In the genomic region with DNA sequence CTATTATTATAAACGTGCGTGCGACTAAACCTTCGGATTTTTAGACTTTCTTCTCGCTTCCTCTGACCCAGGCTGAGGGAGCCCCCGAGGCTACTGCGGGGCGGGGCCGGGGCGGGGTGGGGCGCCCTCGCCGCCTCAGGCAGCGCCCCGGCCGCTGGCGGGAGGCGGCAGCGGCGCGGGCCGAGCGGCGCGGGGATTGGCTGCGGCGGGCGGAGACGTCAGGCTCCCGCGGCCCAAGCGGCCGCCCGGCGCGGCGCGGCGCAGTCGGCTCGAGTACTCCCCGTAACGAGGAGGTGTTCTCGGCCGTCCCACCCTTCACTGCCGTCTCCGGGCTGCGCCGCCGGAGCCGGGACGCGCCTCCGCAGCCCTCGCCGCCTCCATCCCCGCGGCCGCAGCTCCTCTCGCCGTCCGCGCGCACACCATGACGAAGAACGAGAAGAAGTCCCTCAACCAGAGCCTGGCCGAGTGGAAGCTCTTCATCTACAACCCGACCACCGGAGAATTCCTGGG, we compare ENCODE assay signal across 1 cellular context.
TF ChIP-seq lines count a peak whose summit lies in the region.

Gene ATP1B3 (plus strand): TSS at position 263 of the 510 bp plus-strand sequence. CDS start 159 bp downstream, at position 422.

TF ChIP-seq in HepG2, 621 proteins besides CTCF, POLR2A, EP300 and RAD21 (continued from another document and continues in another):
- TF ChIP-seq ZNF251 (CRISPR knock-in tag; IDR thresholded peaks at IDR 0.05) (no peak), DMAP1 (CRISPR knock-in tag; IDR thresholded peaks at IDR 0.05) (no peak), BRCA1 (CRISPR knock-in tag; IDR thresholded peaks at IDR 0.05) (no peak), ZNF432 (CRISPR knock-in tag; IDR thresholded peaks at IDR 0.05; ENCODE audit: borderline replicate concordance) (no peak), NCOA1 (CRISPR knock-in tag; IDR thresholded peaks at IDR 0.05) (no peak), ZNF17 (CRISPR knock-in tag; IDR thresholded peaks at IDR 0.05) (no peak), GMEB2 (CRISPR knock-in tag; IDR thresholded peaks at IDR 0.05; ENCODE audit: low read depth) (no peak), THAP9 (CRISPR knock-in tag; IDR thresholded peaks at IDR 0.05; ENCODE audit: borderline replicate concordance) (no peak), ZNF12 (CRISPR knock-in tag; IDR thresholded peaks at IDR 0.05) (0 out of 2 replicates have a peak, but pooled peaks have one; percentile 39), YEATS4 (CRISPR knock-in tag; IDR thresholded peaks at IDR 0.05; ENCODE audit: borderline replicate concordance) (peak; percentile 47; the same call in 1 of the 2 replicates), CBFB (CRISPR knock-in tag; IDR thresholded peaks at IDR 0.05) (peak; percentile 72; the same call in 1 of the 2 replicates), ZMYM4 (CRISPR knock-in tag; IDR thresholded peaks at IDR 0.05) (no peak), IRF2 (CRISPR knock-in tag; IDR thresholded peaks at IDR 0.05) (no peak), PAF1 (CRISPR knock-in tag; IDR thresholded peaks at IDR 0.05) (no peak), ETV5 (CRISPR knock-in tag; IDR thresholded peaks at IDR 0.05; ENCODE audit: borderline replicate concordance) (no peak), ZNF235 (CRISPR knock-in tag; IDR thresholded peaks at IDR 0.05; ENCODE audit: borderline replicate concordance) (no peak), CREBL2 (CRISPR knock-in tag; IDR thresholded peaks at IDR 0.05; ENCODE audit: borderline replicate concordance) (no peak), YEATS2 (CRISPR knock-in tag; IDR thresholded peaks at IDR 0.05; ENCODE audit: borderline replicate concordance) (no peak), TEAD3 (CRISPR knock-in tag; optimal IDR thresholded peaks at IDR 0.05; ENCODE audit: borderline replicate concordance) (no peak), ZNF10 (CRISPR knock-in tag; IDR thresholded peaks at IDR 0.05; ENCODE audit: borderline replicate concordance, low read depth) (no peak), POLR2AphosphoS5 (IDR thresholded peaks at IDR 0.05; ENCODE audit: low read depth, low read length) (peak; percentile 81), ZFP41 (CRISPR knock-in tag; IDR thresholded peaks at IDR 0.05; ENCODE audit: borderline replicate concordance) (no peak), NFE2L2 (IDR thresholded peaks at IDR 0.05; ENCODE audit: low read length) (no peak), HINFP (CRISPR knock-in tag; IDR thresholded peaks at IDR 0.05; ENCODE audit: low read depth) (no peak), ZNF879 (CRISPR knock-in tag; IDR thresholded peaks at IDR 0.05) (no peak), TGIF2 (CRISPR knock-in tag; IDR thresholded peaks at IDR 0.05) (0 out of 2 replicates have a peak, but pooled peaks have one; percentile 22), FOXO1 (CRISPR knock-in tag; IDR thresholded peaks at IDR 0.05) (no peak), ZFP62 (CRISPR knock-in tag; IDR thresholded peaks at IDR 0.05) (no peak), JUNB (CRISPR knock-in tag; IDR thresholded peaks at IDR 0.05; ENCODE audit: borderline replicate concordance) (no peak), ZNF619 (CRISPR knock-in tag; IDR thresholded peaks at IDR 0.05) (no peak), ZNF414 (CRISPR knock-in tag; IDR thresholded peaks at IDR 0.05) (no peak), ZNF232 (CRISPR knock-in tag; IDR thresholded peaks at IDR 0.05; ENCODE audit: borderline replicate concordance) (no peak), GPN1 (CRISPR knock-in tag; IDR thresholded peaks at IDR 0.05; ENCODE audit: borderline replicate concordance) (no peak), MTA3 (CRISPR knock-in tag; IDR thresholded peaks at IDR 0.05) (no peak), ATF7-NPFF (CRISPR knock-in tag; IDR thresholded peaks at IDR 0.05; ENCODE audit: low read depth) (no peak)
- TF ChIP-seq, protein P1, sequence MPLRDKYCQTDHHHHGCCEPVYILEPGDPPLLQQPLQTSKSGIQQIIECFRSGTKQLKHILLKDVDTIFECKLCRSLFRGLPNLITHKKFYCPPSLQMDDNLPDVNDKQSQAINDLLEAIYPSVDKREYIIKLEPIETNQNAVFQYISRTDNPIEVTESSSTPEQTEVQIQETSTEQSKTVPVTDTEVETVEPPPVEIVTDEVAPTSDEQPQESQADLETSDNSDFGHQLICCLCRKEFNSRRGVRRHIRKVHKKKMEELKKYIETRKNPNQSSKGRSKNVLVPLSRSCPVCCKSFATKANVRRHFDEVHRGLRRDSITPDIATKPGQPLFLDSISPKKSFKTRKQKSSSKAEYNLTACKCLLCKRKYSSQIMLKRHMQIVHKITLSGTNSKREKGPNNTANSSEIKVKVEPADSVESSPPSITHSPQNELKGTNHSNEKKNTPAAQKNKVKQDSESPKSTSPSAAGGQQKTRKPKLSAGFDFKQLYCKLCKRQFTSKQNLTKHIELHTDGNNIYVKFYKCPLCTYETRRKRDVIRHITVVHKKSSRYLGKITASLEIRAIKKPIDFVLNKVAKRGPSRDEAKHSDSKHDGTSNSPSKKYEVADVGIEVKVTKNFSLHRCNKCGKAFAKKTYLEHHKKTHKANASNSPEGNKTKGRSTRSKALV (CRISPR knock-in tag; IDR thresholded peaks at IDR 0.05) = no peak
- TF ChIP-seq, protein P2, sequence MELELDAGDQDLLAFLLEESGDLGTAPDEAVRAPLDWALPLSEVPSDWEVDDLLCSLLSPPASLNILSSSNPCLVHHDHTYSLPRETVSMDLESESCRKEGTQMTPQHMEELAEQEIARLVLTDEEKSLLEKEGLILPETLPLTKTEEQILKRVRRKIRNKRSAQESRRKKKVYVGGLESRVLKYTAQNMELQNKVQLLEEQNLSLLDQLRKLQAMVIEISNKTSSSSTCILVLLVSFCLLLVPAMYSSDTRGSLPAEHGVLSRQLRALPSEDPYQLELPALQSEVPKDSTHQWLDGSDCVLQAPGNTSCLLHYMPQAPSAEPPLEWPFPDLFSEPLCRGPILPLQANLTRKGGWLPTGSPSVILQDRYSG (CRISPR knock-in tag; IDR thresholded peaks at IDR 0.05) = no peak
- TF ChIP-seq, protein P3, sequence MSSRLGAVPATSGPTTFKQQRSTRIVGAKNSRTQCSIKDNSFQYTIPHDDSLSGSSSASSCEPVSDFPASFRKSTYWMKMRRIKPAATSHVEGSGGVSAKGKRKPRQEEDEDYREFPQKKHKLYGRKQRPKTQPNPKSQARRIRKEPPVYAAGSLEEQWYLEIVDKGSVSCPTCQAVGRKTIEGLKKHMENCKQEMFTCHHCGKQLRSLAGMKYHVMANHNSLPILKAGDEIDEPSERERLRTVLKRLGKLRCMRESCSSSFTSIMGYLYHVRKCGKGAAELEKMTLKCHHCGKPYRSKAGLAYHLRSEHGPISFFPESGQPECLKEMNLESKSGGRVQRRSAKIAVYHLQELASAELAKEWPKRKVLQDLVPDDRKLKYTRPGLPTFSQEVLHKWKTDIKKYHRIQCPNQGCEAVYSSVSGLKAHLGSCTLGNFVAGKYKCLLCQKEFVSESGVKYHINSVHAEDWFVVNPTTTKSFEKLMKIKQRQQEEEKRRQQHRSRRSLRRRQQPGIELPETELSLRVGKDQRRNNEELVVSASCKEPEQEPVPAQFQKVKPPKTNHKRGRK (CRISPR knock-in tag; IDR thresholded peaks at IDR 0.05) = no peak
- TF ChIP-seq, protein P4, sequence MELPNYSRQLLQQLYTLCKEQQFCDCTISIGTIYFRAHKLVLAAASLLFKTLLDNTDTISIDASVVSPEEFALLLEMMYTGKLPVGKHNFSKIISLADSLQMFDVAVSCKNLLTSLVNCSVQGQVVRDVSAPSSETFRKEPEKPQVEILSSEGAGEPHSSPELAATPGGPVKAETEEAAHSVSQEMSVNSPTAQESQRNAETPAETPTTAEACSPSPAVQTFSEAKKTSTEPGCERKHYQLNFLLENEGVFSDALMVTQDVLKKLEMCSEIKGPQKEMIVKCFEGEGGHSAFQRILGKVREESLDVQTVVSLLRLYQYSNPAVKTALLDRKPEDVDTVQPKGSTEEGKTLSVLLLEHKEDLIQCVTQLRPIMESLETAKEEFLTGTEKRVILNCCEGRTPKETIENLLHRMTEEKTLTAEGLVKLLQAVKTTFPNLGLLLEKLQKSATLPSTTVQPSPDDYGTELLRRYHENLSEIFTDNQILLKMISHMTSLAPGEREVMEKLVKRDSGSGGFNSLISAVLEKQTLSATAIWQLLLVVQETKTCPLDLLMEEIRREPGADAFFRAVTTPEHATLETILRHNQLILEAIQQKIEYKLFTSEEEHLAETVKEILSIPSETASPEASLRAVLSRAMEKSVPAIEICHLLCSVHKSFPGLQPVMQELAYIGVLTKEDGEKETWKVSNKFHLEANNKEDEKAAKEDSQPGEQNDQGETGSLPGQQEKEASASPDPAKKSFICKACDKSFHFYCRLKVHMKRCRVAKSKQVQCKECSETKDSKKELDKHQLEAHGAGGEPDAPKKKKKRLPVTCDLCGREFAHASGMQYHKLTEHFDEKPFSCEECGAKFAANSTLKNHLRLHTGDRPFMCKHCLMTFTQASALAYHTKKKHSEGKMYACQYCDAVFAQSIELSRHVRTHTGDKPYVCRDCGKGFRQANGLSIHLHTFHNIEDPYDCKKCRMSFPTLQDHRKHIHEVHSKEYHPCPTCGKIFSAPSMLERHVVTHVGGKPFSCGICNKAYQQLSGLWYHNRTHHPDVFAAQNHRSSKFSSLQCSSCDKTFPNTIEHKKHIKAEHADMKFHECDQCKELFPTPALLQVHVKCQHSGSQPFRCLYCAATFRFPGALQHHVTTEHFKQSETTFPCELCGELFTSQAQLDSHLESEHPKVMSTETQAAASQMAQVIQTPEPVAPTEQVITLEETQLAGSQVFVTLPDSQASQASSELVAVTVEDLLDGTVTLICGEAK (IDR thresholded peaks at IDR 0.05) = no peak
- TF ChIP-seq, protein P4 (CRISPR knock-in tag; IDR thresholded peaks at IDR 0.05) = 0 out of 2 replicates have a peak, but pooled peaks have one; percentile 52
